ENCODE assay signal across 9 cellular contexts in the genomic region with DNA sequence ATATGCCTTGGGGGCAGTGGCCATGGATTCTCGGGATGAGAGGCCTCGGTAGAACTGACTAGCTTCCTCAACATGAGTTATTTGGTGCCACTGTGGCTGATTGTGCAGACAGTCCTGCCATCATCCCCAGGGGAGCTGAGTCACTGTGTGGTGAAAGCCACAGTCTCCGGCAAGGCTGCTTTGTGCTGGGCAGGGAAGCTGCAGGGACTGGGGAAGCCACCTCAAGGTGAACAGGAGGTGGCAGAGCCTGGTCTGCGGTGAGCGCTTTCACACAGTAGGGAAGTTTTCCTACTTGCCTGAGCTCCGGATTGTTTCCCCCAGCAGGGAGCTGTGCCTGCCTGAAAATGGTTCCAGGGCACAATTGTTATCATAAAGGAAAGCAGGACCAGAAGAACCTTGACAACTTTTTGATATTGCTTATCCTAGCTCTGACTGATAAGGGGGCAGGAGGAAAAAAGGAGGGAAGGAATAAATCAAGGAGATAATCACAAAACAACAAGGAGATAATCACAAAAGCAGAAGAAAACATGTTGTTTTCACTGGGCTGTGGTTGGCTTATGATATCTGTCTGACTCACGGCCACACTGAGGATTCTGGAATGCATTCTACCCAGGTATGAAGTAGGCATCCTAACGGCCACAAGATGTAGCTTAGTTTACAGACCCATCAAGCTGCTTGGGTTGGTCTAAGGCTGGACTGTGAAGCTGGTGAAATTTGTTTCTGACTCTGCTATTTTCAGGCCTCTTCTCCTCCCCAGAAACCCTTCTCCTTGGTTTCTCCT. TPM values are rescaled to one million over a fixed set of nuclear protein-coding genes. Genes with fewer than 3 reads are reported as not detected.
DNase-seq lines count a peak whose midpoint lies in the region; ATAC-seq and TF ChIP-seq lines count a peak whose summit lies in the region.
"Had no signal": no experiment of that assay in that cellular context is flagged by ENCODE, and none has a peak within 500 bp of the region (broad histone marks: within the 10 kb centered on the region; RNA-seq: fewer than 3 reads in every experiment).

No MANE protein-coding gene starts in this region.

- H3K4me1 ChIP-seq in SJCRH30 (no peaks in the 10 kb centered on the region), lower lobe of right lung (no peaks in the 10 kb centered on the region), thymus (ENCODE audit: control insufficient read depth, insufficient read depth, low read length) (no peaks in the 10 kb centered on the region)

- ATAC-seq in Right ventricle myocardium inferior (no peak), left ventricle myocardium superior (no peak), HG03095 (IDR thresholded peaks at IDR 0.05; ENCODE audit: unreplicated experiment) (peak; percentile 92), lower lobe of right lung (peak; percentile 36 to 84)

- intact Hi-C loops in Right ventricle myocardium inferior (cut with DNase I) = no loop called here
- intact Hi-C loops in left ventricle myocardium superior (cut with micrococcal nuclease) = no loop called here
- intact Hi-C loops in lower lobe of right lung (cut with DNase I) = no loop called here

- no peak overlapping the region for H3K4me3 ChIP-seq in SJCRH30
- H3K4me3 ChIP-seq in lower lobe of right lung = no peak overlapping the region
- no peak overlapping the region for H3K4me3 ChIP-seq in thymus (ENCODE audit: low read length)

- no peaks in the 10 kb centered on the region for H3K9me3 ChIP-seq in SJCRH30 (replicated peaks)
- peaks cover 6% of the 10 kb centered on the region for H3K9me3 ChIP-seq in lower lobe of right lung
- H3K9me3 ChIP-seq in thymus (ENCODE audit: control insufficient read depth) = no peaks in the 10 kb centered on the region

- 17% methylated on average over 8 of the region's 8 CpGs for WGBS in thymus

- H3K27me3 ChIP-seq in SJCRH30 = no peaks in the 10 kb centered on the region
- H3K27me3 ChIP-seq in lower lobe of right lung (ENCODE audit: low read depth) = no peaks in the 10 kb centered on the region
- H3K27me3 ChIP-seq in thymus (ENCODE audit: control insufficient read depth, insufficient read depth) = no peaks in the 10 kb centered on the region

- DNase-seq in Right ventricle myocardium inferior (ENCODE audit: missing footprints) = peak; percentile 75
- no peak for DNase-seq in left ventricle myocardium superior
- peak; percentile 6 to 19 for DNase-seq in SJCRH30
- peak; percentile 87 for DNase-seq in activated effector memory CD4-positive, alpha-beta T cell treated with anti-CD3 and anti-CD28 coated beads, Interleukin-2, amount 50 U/mL, for 16 hours
- peak; percentile 51 for DNase-seq in lower lobe of right lung
- no peak for DNase-seq in DMS 273 (lab: John Stamatoyannopoulos, UW; ENCODE audit: unreplicated experiment)

- no peak for TF ChIP-seq CTCF in lower lobe of right lung (IDR thresholded peaks at IDR 0.05)

- H3K27ac ChIP-seq in SJCRH30 (no peak overlapping the region), lower lobe of right lung (no peak overlapping the region), thymus (ENCODE audit: low read depth) (peak overlapping the region; percentile 11)
- H3K27ac ChIP-seq: C4-2B had no signal

- H3K36me3 ChIP-seq in SJCRH30 (no peaks in the 10 kb centered on the region), lower lobe of right lung (no peaks in the 10 kb centered on the region), thymus (ENCODE audit: control insufficient read depth, insufficient read depth) (no peaks in the 10 kb centered on the region)

RNA-seq across cellular contexts. Expression of gene GNG2, which starts 32.2 kb away (rescaled TPM):
- 15.5 TPM for total RNA-seq in Right ventricle myocardium inferior
- total RNA-seq in left ventricle myocardium superior = 10.3 TPM
- 0.15 and 0.43 TPM in 2 replicates for total RNA-seq in SJCRH30 (2014; rRNA removed; shearing (Covaris generic))
- 23.8 TPM for total RNA-seq in lower lobe of right lung
- polyA plus RNA-seq in thymus = 43.6 TPM

Comparison
In these comparisons a context has a peak if more than half of its experiments do, and no peak if none do; other contexts are left out.
1. DNase-seq: peak in Right ventricle myocardium inferior (single experiment), SJCRH30 (2 of 2), activated effector memory CD4-positive, alpha-beta T cell treated with anti-CD3 and anti-CD28 coated beads, Interleukin-2, amount 50 U/mL, for 16 hours (single experiment) and lower lobe of right lung (single experiment); none in left ventricle myocardium superior (single experiment) and DMS 273 (single experiment).
2. ATAC-seq: peak in HG03095 (single experiment) and lower lobe of right lung (2 of 2); none in Right ventricle myocardium inferior (single experiment) and left ventricle myocardium superior (single experiment).